Comparison of ENCODE assay signal across 14 cellular contexts in the genomic region with DNA sequence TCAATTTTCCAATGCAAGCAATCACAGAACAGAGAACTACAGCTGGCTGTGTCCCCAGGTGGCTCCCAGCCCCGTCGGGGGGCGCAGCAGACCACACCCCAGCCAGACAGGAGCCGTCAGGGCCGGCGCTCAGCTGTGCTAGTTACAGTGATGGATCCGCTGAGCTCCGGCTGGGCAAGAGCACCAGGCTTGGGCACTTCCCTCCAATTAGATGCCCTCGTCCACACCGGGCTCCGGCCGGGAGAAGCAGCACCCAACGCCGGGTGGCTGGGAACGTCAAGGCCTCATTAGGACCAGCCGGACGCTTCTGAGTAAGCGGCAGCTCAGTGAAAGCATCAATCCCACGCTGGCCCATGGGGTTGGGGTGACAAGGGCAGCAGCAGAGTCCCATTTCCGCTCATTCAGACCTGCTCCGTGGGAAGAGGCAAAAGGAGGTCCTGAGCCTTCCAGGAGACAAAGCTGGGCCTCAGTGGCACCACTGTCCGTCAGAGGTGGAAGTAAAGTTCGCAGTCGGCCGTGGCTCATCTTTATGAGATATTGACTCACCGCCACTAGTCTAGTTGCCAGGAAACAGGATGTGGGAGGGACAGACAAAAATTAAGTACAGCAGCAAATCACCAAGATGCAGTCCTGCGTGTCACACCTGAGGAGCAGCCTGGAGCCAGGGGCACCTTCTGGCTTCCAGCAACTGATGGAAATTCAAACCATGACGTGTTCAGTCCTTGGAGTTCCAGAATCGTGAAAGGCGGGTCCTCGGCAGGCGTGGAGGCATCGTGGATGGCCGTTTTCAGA.
DNase-seq lines count a peak whose midpoint lies in the region; ATAC-seq, FAIRE-seq and TF ChIP-seq lines count a peak whose summit lies in the region.
"Had no signal": no experiment of that assay in that cellular context is flagged by ENCODE, and none has a peak within 500 bp of the region (broad histone marks: within the 10 kb centered on the region; RNA-seq: fewer than 3 reads in every experiment).

No MANE protein-coding gene starts in this region.

- H3K9me3 Mint-ChIP-seq in neural progenitor cell = no peaks in the 10 kb centered on the region
- H3K9me3 Mint-ChIP-seq: activated T-helper 1 cell treated with anti-CD3 and anti-CD28 coated beads, Interleukin-12 subunit alpha, Interleukin-12 subunit beta, Interleukin-2, Interleukin-4 antibody, amounts not matched to agents 30 ng/mL and 10 ng/mL and 1 ng/mL, durations not matched to agents 14 hours and 24 hours and 36 hours had no signal

- peaks cover 2% of the 10 kb centered on the region for H3K27me3 Mint-ChIP-seq in neural progenitor cell (ENCODE audit: insufficient read depth, low read depth)

- H3K36me3 ChIP-seq in neural progenitor cell (no peaks in the 10 kb centered on the region), vagina (no peaks in the 10 kb centered on the region)
- H3K36me3 ChIP-seq: neutrophil, transverse colon had no signal

- FAIRE-seq in HTR-8/SVneo (lab: Jason Lieb, UNC) = peak; percentile 93

- no peak for TF ChIP-seq POLR2A in vagina (IDR thresholded peaks at IDR 0.05)

- H3K27me3 ChIP-seq in neural progenitor cell (no peaks in the 10 kb centered on the region), vagina (no peaks in the 10 kb centered on the region)
- H3K27me3 ChIP-seq: neutrophil had no signal

- no peak overlapping the region for H3K4me2 ChIP-seq in neural progenitor cell

- no peaks in the 10 kb centered on the region for H3F3A ChIP-seq in neural progenitor cell (ENCODE audit: low read depth)

- H3K9me3 ChIP-seq in neural progenitor cell (ENCODE audit: low read depth) (no peaks in the 10 kb centered on the region), vagina (no peaks in the 10 kb centered on the region)
- H3K9me3 ChIP-seq: neutrophil, transverse colon had no signal

- peak overlapping the region; percentile 4 for H3K27ac Mint-ChIP-seq in neural progenitor cell
- H3K27ac Mint-ChIP-seq: activated T-helper 1 cell treated with anti-CD3 and anti-CD28 coated beads, Interleukin-12 subunit alpha, Interleukin-12 subunit beta, Interleukin-2, Interleukin-4 antibody, amounts not matched to agents 30 ng/mL and 10 ng/mL and 1 ng/mL, durations not matched to agents 14 hours and 24 hours and 36 hours had no signal

- DNase-seq in Right ventricle myocardium inferior (ENCODE audit: missing footprints) (peak; percentile 64), cardiac septum (ENCODE audit: low spot score) (no peak), HTR-8/SVneo (ENCODE audit: insufficient read length, low spot score) (no peak), RPMI7951 (ENCODE audit: low read depth) (peak; percentile 43), neural progenitor cell (ENCODE audit: low spot score) (no peak), vagina (ENCODE audit: extremely low spot score in 2 of 2) (no peak), NCI-H2029 (lab: John Stamatoyannopoulos, UW) (no peak)
- no peak for DNase-seq in stimulated activated CD4-positive, alpha-beta T cell treated with anti-CD3 and anti-CD28 coated beads, Interleukin-4, amount 100 ng/mL, for 4 hours
- DNase-seq: NCI-H1436 treated with DMSO at 0.1 percent for 48 hours; SIG-M5; stimulated activated CD4-positive, alpha-beta T cell treated with anti-CD3 and anti-CD28 coated beads, Interleukin-4, amount 100 ng/mL, for 24 hours had no signal

- ATAC-seq in Right ventricle myocardium inferior = no peak

- H3K36me3 Mint-ChIP-seq in neural progenitor cell = no peaks in the 10 kb centered on the region

- H3K27ac ChIP-seq in neural progenitor cell (no peak overlapping the region), vagina (no peak overlapping the region)
- H3K27ac ChIP-seq: neutrophil, transverse colon had no signal

- H3K4me1 ChIP-seq in neural progenitor cell (peaks cover 3% of the 10 kb centered on the region), vagina (no peaks in the 10 kb centered on the region)

- TF ChIP-seq CTCF in neural progenitor cell (IDR thresholded peaks at IDR 0.05) (no peak), vagina (IDR thresholded peaks at IDR 0.05) (no peak)

- H3K79me2 ChIP-seq in neural progenitor cell (ENCODE audit: low read depth) = no peaks in the 10 kb centered on the region

- no peak overlapping the region for H3K9ac ChIP-seq in neural progenitor cell

- peaks cover 9% of the 10 kb centered on the region for H3K4me1 Mint-ChIP-seq in neural progenitor cell

- H4K20me1 ChIP-seq in neural progenitor cell (ENCODE audit: low read depth) = no peaks in the 10 kb centered on the region

- no peak overlapping the region for H2AFZ ChIP-seq in neural progenitor cell (replicated peaks)

- H3K4me3 Mint-ChIP-seq in neural progenitor cell = no peak overlapping the region
- H3K4me3 Mint-ChIP-seq: activated T-helper 1 cell treated with anti-CD3 and anti-CD28 coated beads, Interleukin-12 subunit alpha, Interleukin-12 subunit beta, Interleukin-2, Interleukin-4 antibody, amounts not matched to agents 30 ng/mL and 10 ng/mL and 1 ng/mL, durations not matched to agents 14 hours and 24 hours and 36 hours had no signal

- H3K4me3 ChIP-seq in neural progenitor cell (no peak overlapping the region), vagina (no peak overlapping the region)
- H3K4me3 ChIP-seq: transverse colon had no signal

- intact Hi-C loops in Right ventricle myocardium inferior (cut with DNase I) (no loop called here), cardiac septum (cut with DNase I) (no loop called here), vagina (cut with DNase I) (no loop called here)

Comparison
In these comparisons a context has a peak if more than half of its experiments do, and no peak if none do; other contexts are left out.
1. DNase-seq: peak in Right ventricle myocardium inferior (single experiment) and RPMI7951 (single experiment); none in cardiac septum (single experiment), HTR-8/SVneo (single experiment), neural progenitor cell (single experiment), stimulated activated CD4-positive, alpha-beta T cell treated with anti-CD3 and anti-CD28 coated beads, Interleukin-4, amount 100 ng/mL, for 4 hours (0 of 2), vagina (0 of 2) and NCI-H2029 (single experiment).